ENCODE assay signal across 7 cellular contexts in the genomic region with DNA sequence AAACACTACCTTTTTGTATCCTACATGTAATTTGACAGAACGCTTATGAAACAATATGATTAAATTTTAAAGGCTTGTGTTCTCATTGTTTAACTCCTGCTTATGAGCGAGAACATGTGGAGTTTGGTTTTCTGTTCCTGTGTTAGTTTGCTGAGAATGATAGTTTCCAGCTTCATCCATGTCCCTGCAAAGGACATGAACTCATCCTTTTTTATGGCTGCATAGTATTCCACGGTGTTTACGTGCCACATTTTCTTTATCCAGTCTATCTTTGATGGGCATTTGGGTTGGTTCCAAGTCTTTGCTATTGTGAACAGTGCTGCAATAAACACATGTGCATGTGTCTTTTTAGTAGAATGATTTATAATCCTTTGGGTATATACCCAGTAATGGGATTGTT. TPM values are rescaled to one million over a fixed set of nuclear protein-coding genes. Genes with fewer than 3 reads are reported as not detected.
DNase-seq lines count a peak whose midpoint lies in the region; ATAC-seq, FAIRE-seq and TF ChIP-seq lines count a peak whose summit lies in the region.
"Not testable (repeated sequence)": the region's sequence is repeated elsewhere in the genome, so short reads cannot be mapped to it uniquely, and the experiment has no call there.
"Had no signal": no experiment of that assay in that cellular context is flagged by ENCODE, and none has a peak within 500 bp of the region (broad histone marks: within the 10 kb centered on the region; RNA-seq: fewer than 3 reads in every experiment).

No MANE protein-coding gene starts in this region.

- H3K36me3 ChIP-seq in HEK293 (ENCODE audit: control insufficient read depth in 2 of 2, insufficient read depth in 1 of 2, low read length in 2 of 2); gastrocnemius medialis: not testable (repeated sequence)
- peaks cover 92% of the 10 kb centered on the region for H3K36me3 ChIP-seq in K562 (ENCODE audit: control insufficient read depth, insufficient read depth, low read length)

- not testable (repeated sequence) for H3K4me3 Mint-ChIP-seq in WTC11

- H2AFZ ChIP-seq in K562 (ENCODE audit: low read depth, low read length) = not testable (repeated sequence)

- POLR2A ChIA-PET in HEK293 (lab: Yijun Ruan, JAX); WTC11 (lab: Charles Lee); K562 (lab: Yijun Ruan, JAX): not testable (repeated sequence)

- H3K9me1 ChIP-seq in K562 (ENCODE audit: control insufficient read depth, insufficient read depth, low read length) = not testable (repeated sequence)

- WGBS in K562 (ENCODE audit: insufficient coverage, low coverage, missing lambda C conversion rate) = 94% methylated on average over 4 of the region's 4 CpGs

- intact Hi-C loops in K562 (cut with micrococcal nuclease); gastrocnemius medialis (cut with DNase I; ENCODE audit: low total_unique reads): not testable (repeated sequence)

- not testable (repeated sequence) for H3K4me2 ChIP-seq in K562 (ENCODE audit: insufficient read depth, low read length)

- FAIRE-seq in K562 (lab: Jason Lieb, UNC) = not testable (repeated sequence)

- not testable (repeated sequence) for H4K20me1 ChIP-seq in K562 (replicated peaks; ENCODE audit: control insufficient read depth, insufficient read depth, low read length)

- not testable (repeated sequence) for H3K9me3 ChIP-seq in HEK293 (ENCODE audit: control insufficient read depth, insufficient read depth, low read depth, low read length); K562 (replicated peaks; ENCODE audit: control insufficient read depth, insufficient read depth, low read depth, low read length); gastrocnemius medialis

- not testable (repeated sequence) for H3K4me3 ChIP-seq in HEK293 (ENCODE audit: low read depth, low read length); K562; gastrocnemius medialis

- H3K27ac Mint-ChIP-seq in WTC11 = not testable (repeated sequence)

- in situ Hi-C loops in K562 (cut with MboI); gastrocnemius medialis (cut with MboI; ENCODE audit: low sequenced_read_pairs in 4 of 4): not testable (repeated sequence)

- TF ChIP-seq EP300 in K562 (IDR thresholded peaks at IDR 0.05; ENCODE audit: low read length) = not testable (repeated sequence)

- TF ChIP-seq RAD21 in K562 (CRISPR knock-in tag; conservative IDR thresholded peaks at IDR 0.05 in 1 of 2, IDR thresholded peaks at IDR 0.05 in 1 of 2) = not testable (repeated sequence)

- H3K9ac ChIP-seq in K562 (ENCODE audit: insufficient read depth in 1 of 2, low read depth in 2 of 2, low read length in 2 of 2) = not testable (repeated sequence)

- H3K79me2 ChIP-seq in K562 (ENCODE audit: control insufficient read depth, insufficient read depth, low read length) = peaks cover 100% of the 10 kb centered on the region

- CTCF ChIA-PET in HEK293 (lab: Yijun Ruan, JAX); WTC11 (lab: Charles Lee); K562 (lab: Yijun Ruan, JAX; ENCODE audit: low intra/inter-chr PET ratio): not testable (repeated sequence)

- not testable (repeated sequence) for ATAC-seq in WTC11, K562, gastrocnemius medialis

- not testable (repeated sequence) for TF ChIP-seq POLR2A in K562 (conservative IDR thresholded peaks at IDR 0.05); gastrocnemius medialis (IDR thresholded peaks at IDR 0.05)

- TF ChIP-seq CTCF in HEK293 (tag by site-specific recombination; IDR thresholded peaks at IDR 0.05); WTC11 (IDR thresholded peaks at IDR 0.05); K562 (IDR thresholded peaks at IDR 0.05 in 2 of 3, conservative IDR thresholded peaks at IDR 0.05 in 1 of 3; ENCODE audit: insufficient read depth in 2 of 3, low read depth in 1 of 3, low read length in 3 of 3); gastrocnemius medialis (IDR thresholded peaks at IDR 0.05 in 4 of 5, conservative IDR thresholded peaks at IDR 0.05 in 1 of 5): not testable (repeated sequence)

- not testable (repeated sequence) for H3K9me3 Mint-ChIP-seq in WTC11

- not testable (repeated sequence) for H3K27me3 Mint-ChIP-seq in WTC11 (ENCODE audit: low read depth)

- H3K27ac ChIP-seq in HEK293 (ENCODE audit: extremely low read depth, low read depth, low read length); K562 (ENCODE audit: extremely low read depth, low read depth, low read length): not testable (repeated sequence)
- H3K27ac ChIP-seq in gastrocnemius medialis = peak overlapping the region; percentile 91 to 98 (median 94)

- not testable (repeated sequence) for H3K27me3 ChIP-seq in K562 (ENCODE audit: control insufficient read depth in 2 of 2, insufficient read depth in 2 of 2, low read length in 2 of 2); gastrocnemius medialis

- not testable (repeated sequence) for H3K36me3 Mint-ChIP-seq in WTC11

- peaks cover 21% of the 10 kb centered on the region for H3K4me1 Mint-ChIP-seq in WTC11

- not testable (repeated sequence) for BruUV-seq in K562 (replicated peaks; lab: Mats Ljungman, UMichigan)

- DNase-seq in WTC11 (ENCODE audit: low spot score); K562 (ENCODE audit: extremely low read depth in 1 of 4, low spot score in 3 of 4); gastrocnemius medialis: not testable (repeated sequence)

- not testable (repeated sequence) for H3K4me1 ChIP-seq in HEK293 (ENCODE audit: control insufficient read depth, insufficient read depth, low read length)
- H3K4me1 ChIP-seq in K562 (replicated peaks in 1 of 2; ENCODE audit: control insufficient read depth in 2 of 2, insufficient read depth in 2 of 2, low read length in 2 of 2) = peaks cover 21 to 73% of the 10 kb centered on the region in 2 experiments
- H3K4me1 ChIP-seq in gastrocnemius medialis = peaks cover 89% of the 10 kb centered on the region in 2 donors

TF ChIP-seq in HEK293, 187 proteins besides CTCF, POLR2A, EP300 and RAD21 (continues in another document):
- peak; percentile 87 for TF ChIP-seq ZNF580 (tag by site-specific recombination; IDR thresholded peaks at IDR 0.05)

TF ChIP-seq in WTC11, 78 proteins besides CTCF, POLR2A, EP300 and RAD21:
- TF ChIP-seq GTF2I (CRISPR knock-in tag; conservative IDR thresholded peaks at IDR 0.05) = 0 out of 2 replicates have a peak, but pooled peaks have one; percentile 57

TF ChIP-seq in K562, 482 proteins besides CTCF, POLR2A, EP300 and RAD21 (continues in another document):
- peak; percentile 53; the same call in 1 of the 2 replicates for TF ChIP-seq CC2D1A (IDR thresholded peaks at IDR 0.05)
- 0 out of 2 replicates have a peak, but pooled peaks have one; percentile 12 for TF ChIP-seq GABPA (tag; conservative IDR thresholded peaks at IDR 0.05; ENCODE audit: low read depth)
- peak in 1 of 2 experiments; percentile 69; a peak in 1 of 4 replicates for TF ChIP-seq ARNT (IDR thresholded peaks at IDR 0.05)
- peak in 1 of 2 experiments; percentile 32; a peak in 1 of 4 replicates for TF ChIP-seq HDAC1 (IDR thresholded peaks at IDR 0.05)
- TF ChIP-seq ADNP (tag; IDR thresholded peaks at IDR 0.05) = peak; percentile 75

RNA-seq across cellular contexts. Expression of gene CPED1, which starts 16.5 kb away (rescaled TPM):
- total RNA-seq in WTC11 (2021) (0.30 to 0.98 TPM (median 0.44 TPM) in 3 replicates), K562 (2014; rRNA removed) (228 and 247 TPM in 2 replicates), K562 (2014; rRNA removed; fragmentation: Illumina TruSeq; extraction: Trizol) (393 and 413 TPM in 2 replicates), K562 (2015; rRNA removed; fragmentation: Illumina TruSeq; extraction: Trizol) (254 and 267 TPM in 2 replicates), K562 (2021) (290 and 301 TPM in 2 replicates), gastrocnemius medialis (10 to 100 TPM in 3 of 4 donors, 1 to 10 TPM in 1; 4.8 to 35.5 (median 34.1) TPM)
- 894 and 1,629 TPM in 2 replicates for total RNA-seq in K562 (2011; cell fraction: chromatin; rRNA removed; ENCODE audit: low replicate concordance)
- total RNA-seq in K562 (2011; cell fraction: nucleolus; rRNA removed) = 336 and 368 TPM in 2 replicates
- total RNA-seq in K562 (2011; cell fraction: nucleoplasm; rRNA removed) = 603 and 625 TPM in 2 replicates
- polyA plus RNA-seq in K562 (2011; rRNA removed) (205 and 316 TPM in 2 replicates), K562 (2014; fragmentation: Illumina TruSeq; extraction: Trizol) (288 and 329 TPM in 2 replicates), K562 (2014; fragmentation: Nextera tagmentation; extraction: Ambion mirVana) (100 to 1,000 TPM; 221 to 292 TPM), K562 (2014; rRNA removed) (195 and 210 TPM in 2 replicates)
- polyA plus RNA-seq in K562 (2011; cell fraction: cytosol; rRNA removed) = 91.5 and 147 TPM in 2 replicates
- 211 and 239 TPM in 2 replicates for polyA plus RNA-seq in K562 (2011; cell fraction: nucleus; rRNA removed)
- polyA plus RNA-seq in K562 (2012) = 152 and 202 TPM in 2 replicates
- 717 and 810 TPM in 2 replicates for polyA minus RNA-seq in K562 (2011; rRNA and poly(A)+ RNA removed)
- 96.8 and 138 TPM in 2 replicates for polyA minus RNA-seq in K562 (2011; cell fraction: cytosol; rRNA and poly(A)+ RNA removed)
- polyA minus RNA-seq in K562 (2011; cell fraction: nucleus; rRNA and poly(A)+ RNA removed) = 704 and 866 TPM in 2 replicates
- total RNA-seq: CD8-positive, alpha-beta T cell had no signal
- polyA plus RNA-seq: CD4-positive, alpha-beta memory T cell; CD8-positive, alpha-beta memory T cell had no signal

RNA-seq across cellular contexts. Expression of gene ING3, which starts 54.5 kb away (rescaled TPM):
- 12.6 to 14.8 TPM (median 14.2 TPM) in 3 replicates for total RNA-seq in WTC11 (2021)
- 16.8 and 65.4 TPM in 2 replicates for total RNA-seq in K562 (2011; cell fraction: chromatin; rRNA removed; ENCODE audit: low replicate concordance)
- 11.8 and 15.3 TPM in 2 replicates for total RNA-seq in K562 (2011; cell fraction: nucleolus; rRNA removed)
- total RNA-seq in K562 (2011; cell fraction: nucleoplasm; rRNA removed) = 29.0 and 51.5 TPM in 2 replicates
- total RNA-seq in K562 (2014; rRNA removed) = 19.8 and 22.8 TPM in 2 replicates
- 50.4 and 59.3 TPM in 2 replicates for total RNA-seq in K562 (2014; rRNA removed; fragmentation: Illumina TruSeq; extraction: Trizol)
- 38.8 and 43.9 TPM in 2 replicates for total RNA-seq in K562 (2015; rRNA removed; fragmentation: Illumina TruSeq; extraction: Trizol)
- total RNA-seq in K562 (2021) = 37.0 and 38.1 TPM in 2 replicates
- polyA plus RNA-seq in K562 (2011; rRNA removed) = 38.2 and 54.6 TPM in 2 replicates
- polyA plus RNA-seq in K562 (2011; cell fraction: cytosol; rRNA removed) = 8.1 and 14.7 TPM in 2 replicates
- polyA plus RNA-seq in K562 (2011; cell fraction: nucleus; rRNA removed) = 19.7 and 49.3 TPM in 2 replicates
- polyA plus RNA-seq in K562 (2012) = 34.5 and 42.1 TPM in 2 replicates
- 50.3 and 58.0 TPM in 2 replicates for polyA plus RNA-seq in K562 (2014; fragmentation: Illumina TruSeq; extraction: Trizol)
- 100 to 1,000 TPM; 216 to 233 TPM for polyA plus RNA-seq in K562 (2014; fragmentation: Nextera tagmentation; extraction: Ambion mirVana)
- polyA plus RNA-seq in K562 (2014; rRNA removed) = 36.0 and 43.8 TPM in 2 replicates
- 54.3 and 56.3 TPM in 2 replicates for polyA minus RNA-seq in K562 (2011; rRNA and poly(A)+ RNA removed)
- polyA minus RNA-seq in K562 (2011; cell fraction: cytosol; rRNA and poly(A)+ RNA removed) = 12.3 and 13.2 TPM in 2 replicates
- polyA minus RNA-seq in K562 (2011; cell fraction: nucleus; rRNA and poly(A)+ RNA removed) = 27.2 and 55.6 TPM in 2 replicates
- 1 to 10 TPM; 5.8 to 9.9 (median 6.7) TPM for total RNA-seq in gastrocnemius medialis

Comparison
In these comparisons a context has a peak if more than half of its experiments do, and no peak if none do; other contexts are left out.
1. RNA of gene CPED1, which starts 16.5 kb away (total RNA-seq): 228 to 1,629 TPM in K562; 4.8 to 35.5 TPM in gastrocnemius medialis and 0.30 to 0.98 TPM in WTC11; every median in the first group is over 4 times any median in the second.